Comparison of ENCODE assay signal across 8 cellular contexts in the genomic region with DNA sequence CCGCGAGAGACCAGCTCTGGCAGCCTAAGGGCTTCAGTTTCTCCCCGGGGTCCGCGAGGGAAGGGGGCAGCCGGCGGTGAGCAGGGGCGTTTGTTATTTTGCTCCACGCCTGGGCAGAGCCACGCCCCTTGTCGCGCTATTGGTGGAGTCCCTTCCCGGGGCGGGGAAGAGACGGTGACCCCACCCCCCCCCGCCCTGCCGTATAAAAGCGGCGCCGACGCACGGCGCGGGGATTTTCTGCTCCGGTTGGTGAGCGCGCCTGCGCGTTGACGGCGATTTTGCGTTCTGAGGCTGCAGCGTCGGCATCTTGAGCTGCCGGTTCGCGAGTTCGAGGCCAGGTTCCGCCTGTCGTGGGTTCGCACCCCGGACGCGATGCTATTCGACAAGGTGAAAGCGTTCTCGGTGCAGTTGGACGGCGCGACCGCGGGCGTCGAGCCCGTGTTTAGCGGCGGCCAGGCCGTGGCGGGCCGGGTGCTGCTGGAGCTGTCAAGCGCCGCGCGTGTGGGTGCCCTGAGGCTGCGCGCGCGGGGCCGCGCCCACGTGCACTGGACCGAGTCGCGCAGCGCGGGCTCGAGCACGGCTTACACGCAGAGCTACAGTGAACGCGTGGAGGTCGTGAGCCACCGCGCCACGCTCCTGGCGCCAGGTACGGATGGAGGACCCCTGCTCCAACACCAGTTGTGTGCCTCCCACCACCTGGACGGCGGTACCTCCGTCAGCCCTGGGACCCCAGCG. TPM values are rescaled to one million over a fixed set of nuclear protein-coding genes. Genes with fewer than 3 reads are reported as not detected.
DNase-seq lines count a peak whose midpoint lies in the region; ATAC-seq, FAIRE-seq and TF ChIP-seq lines count a peak whose summit lies in the region.

A gene (plus strand): TSS at position 232 of the 735 bp plus-strand sequence. CDS start 141 bp downstream, at position 373.

- H3K36me3 Mint-ChIP-seq in T-helper 1 cell treated with Interleukin-12 subunit alpha and Interleukin-12 subunit beta and Interleukin-4 antibody, amounts not matched to agents 30 μg/mL and 1 μg/mL, for 36 hours (ENCODE audit: low read depth) = peaks cover 35% of the 10 kb centered on the region

- H3K27me3 Mint-ChIP-seq in T-helper 1 cell treated with Interleukin-12 subunit alpha and Interleukin-12 subunit beta and Interleukin-4 antibody, amounts not matched to agents 30 μg/mL and 1 μg/mL, for 36 hours (ENCODE audit: low read depth) = no peaks in the 10 kb centered on the region

- TF ChIP-seq EP300 in A549 (IDR thresholded peaks at IDR 0.05) (no peak), tibial nerve (IDR thresholded peaks at IDR 0.05) (peak; percentile 41 to 94)

- H3K9me3 Mint-ChIP-seq in T-helper 1 cell treated with Interleukin-12 subunit alpha and Interleukin-12 subunit beta and Interleukin-4 antibody, amounts not matched to agents 30 μg/mL and 1 μg/mL, for 36 hours = no peaks in the 10 kb centered on the region

- H3K4me1 ChIP-seq in A549 = peaks cover 31% of the 10 kb centered on the region
- H3K4me1 ChIP-seq in tibial nerve = peaks cover 0 to 40% (median 9%) of the 10 kb centered on the region in 4 donors

- no peak for TF ChIP-seq CTCF in A549 (IDR thresholded peaks at IDR 0.05)
- no peak for TF ChIP-seq CTCF in LNCaP clone FGC (IDR thresholded peaks at IDR 0.05; ENCODE audit: control insufficient read depth, extremely low read depth, insufficient read depth)
- no peak for TF ChIP-seq CTCF in tibial nerve (IDR thresholded peaks at IDR 0.05)

- ATAC-seq in A549 (peak in 1 of 2 experiments; percentile 5; a peak in 1 of 6 replicates), left cardiac atrium (peak; percentile 95)

- whole genome bisulfite sequencing in A549 (ENCODE audit: missing lambda C conversion rate) = 97% methylated on average over 72 of the region's 91 CpGs
- 25 to 41% methylated on average over 24 to 79 of the region's 91 CpGs for WGBS in tibial nerve, 2 donors

- peak within 1 kb of the TSS; percentile 93 for H3K27ac Mint-ChIP-seq in T-helper 1 cell treated with Interleukin-12 subunit alpha and Interleukin-12 subunit beta and Interleukin-4 antibody, amounts not matched to agents 30 μg/mL and 1 μg/mL, for 36 hours

- FAIRE-seq in A549 (lab: Jason Lieb, UNC) = no peak

- POLR2A ChIA-PET in A549 (lab: Yijun Ruan, JAX) = no interaction called here

- TF ChIP-seq RAD21 in A549 (conservative IDR thresholded peaks at IDR 0.05 in 1 of 2, IDR thresholded peaks at IDR 0.05 in 1 of 2) = no peak

- H3K9me3 ChIP-seq in A549 (no peaks in the 10 kb centered on the region), tibial nerve (no peaks in the 10 kb centered on the region)

- CTCF ChIA-PET in A549 (lab: Yijun Ruan, JAX) = interaction anchor here (0.7 to 8.3 kb wide), 14 partner anchors 8 to 154 kb away, joined by 3 to 136 read pairs (median 4); no protein-coding TSS in a partner anchor

- H3K4me2 ChIP-seq in A549 = peak within 1 kb of the TSS; percentile 53

- H3K27me3 ChIP-seq in tibial nerve = no peaks in the 10 kb centered on the region

- peak within 1 kb of the TSS; percentile 62 to 76; a peak in 5 of 6 replicates for H3K27ac ChIP-seq in A549
- peak within 1 kb of the TSS; percentile 89 to 96 (median 90) for H3K27ac ChIP-seq in tibial nerve

- peak within 1 kb of the TSS; percentile 95 for H3K4me3 Mint-ChIP-seq in T-helper 1 cell treated with Interleukin-12 subunit alpha and Interleukin-12 subunit beta and Interleukin-4 antibody, amounts not matched to agents 30 μg/mL and 1 μg/mL, for 36 hours

- peaks cover 4 to 49% (median 21%) of the 10 kb centered on the region in 3 donors for H3K36me3 ChIP-seq in tibial nerve

- TF ChIP-seq POLR2A in A549 (IDR thresholded peaks at IDR 0.05; ENCODE audit: low read length) (no peak), tibial nerve (IDR thresholded peaks at IDR 0.05) (peak; percentile 61 to 87)

- H3K4me1 Mint-ChIP-seq in T-helper 1 cell treated with Interleukin-12 subunit alpha and Interleukin-12 subunit beta and Interleukin-4 antibody, amounts not matched to agents 30 μg/mL and 1 μg/mL, for 36 hours (ENCODE audit: low read depth) = peaks cover 33% of the 10 kb centered on the region

- DNase-seq in A549 (ENCODE audit: low read depth in 1 of 2, low spot score in 1 of 2) (no peak), GM19240 (ENCODE audit: insufficient read length, low spot score) (peak; percentile 99), LNCaP clone FGC (ENCODE audit: low read depth) (no peak), amniotic stem cell (lab: John Stamatoyannopoulos, UW) (peak; percentile 63), left cardiac atrium (peak; percentile 95), posterior cingulate gyrus (peak; percentile 89 to 99 (median 94)), tibial nerve (ENCODE audit: low spot score in 2 of 2) (peak; percentile 83 to 92)

- H3K4me3 ChIP-seq in A549 (no peak within 1 kb of the TSS), LNCaP clone FGC (ENCODE audit: low read depth, low read length) (peak within 1 kb of the TSS; percentile 44), tibial nerve (peak within 1 kb of the TSS; percentile 50 to 64 (median 55))

- intact Hi-C loops in left cardiac atrium (cut with DNase I) (loop anchor here (1.0 to 2.0 kb wide), 2 partner anchors 50 to 51 kb away; no protein-coding TSS in a partner anchor), posterior cingulate gyrus (cut with DNase I) (loop anchor here (1.0 to 5.0 kb wide), 2 partner anchors 50 to 149 kb away; no protein-coding TSS in a partner anchor)

TF ChIP-seq in A549, 52 proteins besides CTCF, POLR2A, EP300 and RAD21:
- TF ChIP-seq TFCP2L1 (CRISPR knock-in tag; IDR thresholded peaks at IDR 0.05) = no peak
- TF ChIP-seq KDM1A (IDR thresholded peaks at IDR 0.05; ENCODE audit: low read depth) = no peak
- no peak for TF ChIP-seq SREBF2 (IDR thresholded peaks at IDR 0.05)
- TF ChIP-seq MAFK (IDR thresholded peaks at IDR 0.05; ENCODE audit: partially characterized antibody) = no peak
- TF ChIP-seq FOSB (CRISPR knock-in tag; IDR thresholded peaks at IDR 0.05) = no peak
- TF ChIP-seq TP53 (CRISPR knock-in tag; IDR thresholded peaks at IDR 0.05) = no peak

RNA-seq across cellular contexts. Expression of the gene that starts here (rescaled TPM):
- 11.2 and 14.5 TPM in 2 replicates for polyA plus RNA-seq in A549 (2011; rRNA removed)
- polyA plus RNA-seq in A549 (2012; cell fraction: cytosol; rRNA removed) = 20.2 and 31.4 TPM in 2 replicates
- 59.5 and 87.8 TPM in 2 replicates for polyA plus RNA-seq in A549 (2012; cell fraction: nucleus; rRNA removed)
- 14.8 to 15.2 TPM (median 15.0 TPM) in 3 replicates for polyA plus RNA-seq in A549 (2017; fragmentation: RNase III; extraction: RNeasy Plus Mini Kit Qiagen cat#74134 plus additional on column Dnase treatment)
- polyA minus RNA-seq in A549 (2011; rRNA and poly(A)+ RNA removed) = 5.6 and 7.9 TPM in 2 replicates
- 10 to 100 TPM; 14.8 to 21.6 TPM for total RNA-seq in left cardiac atrium
- 100 to 1,000 TPM; 127 to 180 (median 177) TPM for total RNA-seq in tibial nerve

Comparison
In these comparisons a context has a peak if more than half of its experiments do, and no peak if none do; other contexts are left out.
1. RNA of the gene that starts here (total RNA-seq): 127 to 180 TPM in tibial nerve; 14.8 to 21.6 TPM in left cardiac atrium; every median in the first group is over 4 times any median in the second.
2. DNase-seq: peak in GM19240 (single experiment), amniotic stem cell (single experiment), left cardiac atrium (single experiment), posterior cingulate gyrus (10 of 10) and tibial nerve (2 of 2); none in A549 (0 of 2) and LNCaP clone FGC (single experiment).